ENCODE assay signal across 1 cellular context in genomic region chr19:313169-313987, GRCh38.
TF ChIP-seq lines count a peak whose summit lies in the region.

No MANE protein-coding gene starts in this region.

TF ChIP-seq in endothelial cell of umbilical vein, 7 proteins besides CTCF, POLR2A, EP300 and RAD21:
- TF ChIP-seq MAX (IDR thresholded peaks at IDR 0.05; ENCODE audit: insufficient read depth, insufficient read length) (no peak), FOS (IDR thresholded peaks at IDR 0.05; ENCODE audit: borderline replicate concordance, insufficient read depth, low read length) (no peak), JUN (IDR thresholded peaks at IDR 0.05; ENCODE audit: borderline replicate concordance, insufficient read depth, insufficient read length, low read depth) (no peak), GATA2 (IDR thresholded peaks at IDR 0.05; ENCODE audit: insufficient read depth, insufficient read length, low read depth, low read length) (no peak), EZH2 (IDR thresholded peaks at IDR 0.05; ENCODE audit: borderline replicate concordance, low read depth, low read length, severe bottlenecking) (no peak), MYC (IDR thresholded peaks at IDR 0.05; ENCODE audit: low read depth, low read length) (no peak)
